ENCODE assay signal across 8 cellular contexts in genomic region chr17:64147110-64148016, GRCh38. TPM values are rescaled to one million over a fixed set of nuclear protein-coding genes. Genes with fewer than 3 reads are reported as not detected.
DNase-seq lines count a peak whose midpoint lies in the region; ATAC-seq and TF ChIP-seq lines count a peak whose summit lies in the region.

No MANE protein-coding gene starts in this region.

- H3K27me3 Mint-ChIP-seq in chondrocyte (ENCODE audit: low read depth): no peaks in the 10 kb centered on the region

- H3K9me3 ChIP-seq in MG63: no peaks in the 10 kb centered on the region
- H3K9me3 ChIP-seq in osteoblast (ENCODE audit: low read depth, low read length): no peaks in the 10 kb centered on the region

- no peak for ATAC-seq in GM19467 (IDR thresholded peaks at IDR 0.05; ENCODE audit: unreplicated experiment)
- ATAC-seq in HG02642 (IDR thresholded peaks at IDR 0.05; ENCODE audit: poor library complexity, unreplicated experiment): no peak
- ATAC-seq in HG02870 (IDR thresholded peaks at IDR 0.05; ENCODE audit: unreplicated experiment): no peak
- ATAC-seq in HG03280 (IDR thresholded peaks at IDR 0.05; ENCODE audit: unreplicated experiment): no peak

- peaks cover 8% of the 10 kb centered on the region for H3K79me2 ChIP-seq in osteoblast (ENCODE audit: insufficient read depth, low read length)

- H3K4me3 ChIP-seq in GM08714 (ENCODE audit: low read length): peak overlapping the region; percentile 78
- H3K4me3 ChIP-seq in MG63: peak overlapping the region; percentile 81
- peak overlapping the region; percentile 92 for H3K4me3 ChIP-seq in osteoblast (ENCODE audit: insufficient read depth, low read length)

- no peak for DNase-seq in MG63
- DNase-seq in chondrocyte (ENCODE audit: low spot score): no peak
- DNase-seq in osteoblast (ENCODE audit: insufficient read length, low spot score, missing footprints): no peak

- no peaks in the 10 kb centered on the region for H3K27me3 ChIP-seq in MG63
- H3K27me3 ChIP-seq in osteoblast (ENCODE audit: insufficient read depth, low read length): no peaks in the 10 kb centered on the region

- peak overlapping the region; percentile 78 for H3K27ac Mint-ChIP-seq in chondrocyte (ENCODE audit: unreplicated experiment)

- no peaks in the 10 kb centered on the region for H3K9me3 Mint-ChIP-seq in chondrocyte (ENCODE audit: low read depth)

- H3K4me2 ChIP-seq in osteoblast (ENCODE audit: insufficient read depth, low read length): peak overlapping the region; percentile 81

- no peak overlapping the region for H3K4me3 Mint-ChIP-seq in chondrocyte (ENCODE audit: unreplicated experiment)

- H3K36me3 Mint-ChIP-seq in chondrocyte (ENCODE audit: low read depth): peaks cover 12% of the 10 kb centered on the region

- peaks cover 12% of the 10 kb centered on the region for H3K4me1 ChIP-seq in osteoblast (ENCODE audit: insufficient read depth, low read length)

- peaks cover 27% of the 10 kb centered on the region for H3K4me1 Mint-ChIP-seq in chondrocyte (ENCODE audit: low read depth)

- peak overlapping the region; percentile 90 for H3K27ac ChIP-seq in osteoblast (ENCODE audit: low read depth, low read length)

- no peak overlapping the region for H2AFZ ChIP-seq in osteoblast (ENCODE audit: low read length)

- peaks cover 3% of the 10 kb centered on the region for H4K20me1 ChIP-seq in osteoblast (ENCODE audit: insufficient read depth, low read length)

- H3K36me3 ChIP-seq in MG63 (peaks cover 36% of the 10 kb centered on the region), osteoblast (ENCODE audit: insufficient read depth, low read length) (peaks cover 17% of the 10 kb centered on the region)

- TF ChIP-seq CTCF in chondrocyte (IDR thresholded peaks at IDR 0.05) (no peak), osteoblast (IDR thresholded peaks at IDR 0.05; ENCODE audit: extremely low read depth, low read depth, low read length) (no peak)

RNA-seq across cellular contexts. Expression of gene ERN1, which starts 17.4 kb away (rescaled TPM):
- total RNA-seq in MG63 (2014; rRNA removed; shearing (Covaris generic); ENCODE audit: low replicate concordance): 3.0 and 6.9 TPM in 2 replicates
- total RNA-seq in chondrocyte: 12.1 to 18.2 TPM (median 14.9 TPM) in 3 replicates
- 12.1 and 12.7 TPM in 2 replicates for total RNA-seq in osteoblast
